21 cellular contexts compared by ENCODE assay signal in the genomic region with DNA sequence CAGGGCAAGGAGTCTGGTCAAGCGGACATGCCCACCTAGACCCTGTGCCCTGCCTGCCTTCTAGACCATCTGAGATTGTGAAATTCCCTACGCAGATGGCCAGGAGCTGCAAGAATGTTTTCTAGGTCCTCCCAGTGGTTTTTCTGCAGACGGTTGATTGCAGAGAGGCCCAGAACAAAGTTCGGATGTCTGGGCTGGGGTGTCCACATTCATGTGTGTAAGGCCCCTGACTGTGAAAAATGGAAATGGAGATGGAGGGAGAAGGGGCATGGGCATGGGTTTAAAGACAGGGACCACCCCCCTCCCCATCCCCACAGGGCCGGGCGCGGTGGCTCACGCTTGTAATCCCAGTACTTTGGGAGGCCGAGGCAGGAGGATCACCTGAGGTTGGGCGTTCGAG. TPM values are rescaled to one million over a fixed set of nuclear protein-coding genes. Genes with fewer than 3 reads are reported as not detected.
DNase-seq lines count a peak whose midpoint lies in the region; ATAC-seq and TF ChIP-seq lines count a peak whose summit lies in the region.
"Had no signal": no experiment of that assay in that cellular context is flagged by ENCODE, and none has a peak within 500 bp of the region (broad histone marks: within the 10 kb centered on the region; RNA-seq: fewer than 3 reads in every experiment).

No MANE protein-coding gene starts in this region.

- H3K36me3 ChIP-seq in KOPT-K1 (ENCODE audit: insufficient read depth, low read length) (peaks cover 9% of the 10 kb centered on the region; the same call in 1 of the 2 replicates), BE2C (no peaks in the 10 kb centered on the region)
- H3K36me3 ChIP-seq in naive thymus-derived CD4-positive, alpha-beta T cell (ENCODE audit: control insufficient read depth in 2 of 3, insufficient read depth in 3 of 3, low read length in 3 of 3), result peaks cover 3 to 13% (median 10%) of the 10 kb centered on the region in 3 experiments
- H3K36me3 ChIP-seq: SJSA1, suprapubic skin had no signal

- H3K27ac ChIP-seq in KOPT-K1 (ENCODE audit: low read depth, low read length, poor library complexity, severe bottlenecking) (peak overlapping the region; percentile 30), coronary artery (no peak overlapping the region)
- H3K27ac ChIP-seq in naive thymus-derived CD4-positive, alpha-beta T cell (ENCODE audit: low read depth, low read length), result no peak overlapping the region
- H3K27ac ChIP-seq: GM23248, SJSA1, suprapubic skin had no signal

- TF ChIP-seq CTCF in coronary artery (IDR thresholded peaks at IDR 0.05) (no peak), BE2C (IDR thresholded peaks at IDR 0.05; ENCODE audit: low read depth, low read length) (no peak)

- POLR2A ChIA-PET in naive thymus-derived CD4-positive, alpha-beta T cell (lab: Charles Lee), result interaction anchor here (0.7 to 14.3 kb wide), 8 partner anchors 9 to 186 kb away, joined by 3 to 288 read pairs (median 4); no protein-coding TSS in a partner anchor

- H3K36me3 Mint-ChIP-seq in activated T-cell treated with anti-CD3 and anti-CD28 coated beads, Interleukin-2, amount 50 U/mL, for 24 hours (ENCODE audit: low read depth), result peaks cover 69% of the 10 kb centered on the region
- H3K36me3 Mint-ChIP-seq in activated T-helper 2 cell treated with anti-CD3 and anti-CD28 coated beads, Interferon-gamma antibody, Interleukin-2, Interleukin-4, amounts not matched to agents 10 μg/mL and 5 μg/mL and 100 μg/mL, durations not matched to agents 14 hours and 24 hours and 36 hours (ENCODE audit: low read depth), result peaks cover 74% of the 10 kb centered on the region
- peaks cover 5 to 53% (median 34%) of the 10 kb centered on the region in 5 donors for H3K36me3 Mint-ChIP-seq in naive thymus-derived CD4-positive, alpha-beta T cell

- H3K9me3 ChIP-seq in KOPT-K1 (ENCODE audit: insufficient read depth, low read length, poor library complexity, severe bottlenecking) (no peaks in the 10 kb centered on the region), BE2C (no peaks in the 10 kb centered on the region)
- H3K9me3 ChIP-seq in naive thymus-derived CD4-positive, alpha-beta T cell (ENCODE audit: control insufficient read depth in 2 of 3, low read length in 3 of 3), result no peaks in the 10 kb centered on the region
- H3K9me3 ChIP-seq: SJSA1, suprapubic skin had no signal

- DNase-seq in activated T-cell treated with anti-CD3 and anti-CD28 coated beads, Interleukin-2, amount 50 U/mL, for 24 hours, result peak; percentile 29
- DNase-seq in activated T-cell treated with anti-CD3 and anti-CD28 coated beads for 4 hours (no peak), coronary artery (ENCODE audit: low spot score) (no peak), BE2C (no peak)
- DNase-seq in activated T-helper 2 cell treated with anti-CD3 and anti-CD28 coated beads, Interferon-gamma antibody, Interleukin-2, Interleukin-4, amounts not matched to agents 10 μg/mL and 5 μg/mL and 100 μg/mL, durations not matched to agents 14 hours and 24 hours and 36 hours (ENCODE audit: low spot score), result peak; percentile 8
- DNase-seq in naive thymus-derived CD4-positive, alpha-beta T cell, result peak in 1 of 9 donors; percentile 19
- DNase-seq: activated CD4-positive, CD25-positive, alpha-beta regulatory T cell treated with anti-CD3 and anti-CD28 coated beads, Interleukin-2, amount 50 U/mL, for 72 hours; caudate nucleus; DND-41; effector CD8-positive, alpha-beta T cell; GM23248; NCI-H1694; NCI-H774; nephron progenitor cell; stimulated activated CD4-positive, alpha-beta T cell treated with anti-CD3 and anti-CD28 coated beads, Interleukin-4, amount 100 ng/mL, for 4 hours; T-helper 9 cell had no signal

- intact Hi-C loops in activated T-helper 2 cell treated with anti-CD3 and anti-CD28 coated beads, Interferon-gamma antibody, Interleukin-2, Interleukin-4, amounts not matched to agents 10 μg/mL and 5 μg/mL and 100 μg/mL, durations not matched to agents 14 hours and 24 hours and 36 hours (cut with micrococcal nuclease), result no loop called here
- intact Hi-C loops in naive thymus-derived CD4-positive, alpha-beta T cell (cut with micrococcal nuclease), result no loop called here

- H3K4me1 Mint-ChIP-seq in activated T-cell treated with anti-CD3 and anti-CD28 coated beads, Interleukin-2, amount 50 U/mL, for 24 hours (ENCODE audit: low read depth), result peaks cover 92% of the 10 kb centered on the region
- H3K4me1 Mint-ChIP-seq in activated T-helper 2 cell treated with anti-CD3 and anti-CD28 coated beads, Interferon-gamma antibody, Interleukin-2, Interleukin-4, amounts not matched to agents 10 μg/mL and 5 μg/mL and 100 μg/mL, durations not matched to agents 14 hours and 24 hours and 36 hours (ENCODE audit: low read depth), result peaks cover 78% of the 10 kb centered on the region
- H3K4me1 Mint-ChIP-seq in naive thymus-derived CD4-positive, alpha-beta T cell, result peaks cover 69 to 92% (median 89%) of the 10 kb centered on the region in 7 donors
- H3K4me1 Mint-ChIP-seq: nephron progenitor cell had no signal

- H3K27me3 Mint-ChIP-seq in activated T-cell treated with anti-CD3 and anti-CD28 coated beads, Interleukin-2, amount 50 U/mL, for 24 hours, result no peaks in the 10 kb centered on the region
- no peaks in the 10 kb centered on the region for H3K27me3 Mint-ChIP-seq in activated T-helper 2 cell treated with anti-CD3 and anti-CD28 coated beads, Interferon-gamma antibody, Interleukin-2, Interleukin-4, amounts not matched to agents 10 μg/mL and 5 μg/mL and 100 μg/mL, durations not matched to agents 14 hours and 24 hours and 36 hours (ENCODE audit: low read depth)
- H3K27me3 Mint-ChIP-seq in naive thymus-derived CD4-positive, alpha-beta T cell, result no peaks in the 10 kb centered on the region

- no peaks in the 10 kb centered on the region for H3K27me3 ChIP-seq in naive thymus-derived CD4-positive, alpha-beta T cell (ENCODE audit: control insufficient read depth in 2 of 2, insufficient read depth in 2 of 2, low read length in 2 of 2)
- no peaks in the 10 kb centered on the region for H3K27me3 ChIP-seq in BE2C
- H3K27me3 ChIP-seq: SJSA1, suprapubic skin had no signal

- ATAC-seq in naive thymus-derived CD4-positive, alpha-beta T cell, result no peak
- no peak for ATAC-seq in GM21447 (IDR thresholded peaks at IDR 0.05; ENCODE audit: unreplicated experiment)

- H3K4me3 ChIP-seq in naive thymus-derived CD4-positive, alpha-beta T cell (ENCODE audit: low read length), result no peak overlapping the region
- no peak overlapping the region for H3K4me3 ChIP-seq in coronary artery
- H3K4me3 ChIP-seq in BE2C (ENCODE audit: low read depth, low read length), result no peak overlapping the region
- H3K4me3 ChIP-seq: GM23248, SJSA1, skin epidermis, suprapubic skin had no signal

- H3K27ac Mint-ChIP-seq in activated T-cell treated with anti-CD3 and anti-CD28 coated beads, Interleukin-2, amount 50 U/mL, for 24 hours, result peak overlapping the region; percentile 86
- no peak overlapping the region for H3K27ac Mint-ChIP-seq in activated T-helper 2 cell treated with anti-CD3 and anti-CD28 coated beads, Interferon-gamma antibody, Interleukin-2, Interleukin-4, amounts not matched to agents 10 μg/mL and 5 μg/mL and 100 μg/mL, durations not matched to agents 14 hours and 24 hours and 36 hours
- peak overlapping the region in 7 of 9 donors; percentile 74 to 87 (median 84) for H3K27ac Mint-ChIP-seq in naive thymus-derived CD4-positive, alpha-beta T cell

- H3K9me3 Mint-ChIP-seq in activated T-cell treated with anti-CD3 and anti-CD28 coated beads, Interleukin-2, amount 50 U/mL, for 24 hours, result no peaks in the 10 kb centered on the region
- no peaks in the 10 kb centered on the region for H3K9me3 Mint-ChIP-seq in activated T-helper 2 cell treated with anti-CD3 and anti-CD28 coated beads, Interferon-gamma antibody, Interleukin-2, Interleukin-4, amounts not matched to agents 10 μg/mL and 5 μg/mL and 100 μg/mL, durations not matched to agents 14 hours and 24 hours and 36 hours
- peaks cover 0 to 6% (median 0%) of the 10 kb centered on the region in 11 donors for H3K9me3 Mint-ChIP-seq in naive thymus-derived CD4-positive, alpha-beta T cell
- H3K9me3 Mint-ChIP-seq: nephron progenitor cell had no signal

- CTCF ChIA-PET in naive thymus-derived CD4-positive, alpha-beta T cell (lab: Charles Lee), result interaction anchor here (0.7 to 1.9 kb wide), 4 partner anchors 45 to 283 kb away, joined by 3 to 7 read pairs (median 4); no protein-coding TSS in a partner anchor

- H3K4me1 ChIP-seq in naive thymus-derived CD4-positive, alpha-beta T cell (ENCODE audit: control insufficient read depth in 2 of 2, insufficient read depth in 2 of 2, low read length in 2 of 2), result peaks cover 81 to 84% of the 10 kb centered on the region in 2 donors
- no peaks in the 10 kb centered on the region for H3K4me1 ChIP-seq in BE2C
- H3K4me1 ChIP-seq: SJSA1 had no signal

- H3K4me3 Mint-ChIP-seq in activated T-cell treated with anti-CD3 and anti-CD28 coated beads, Interleukin-2, amount 50 U/mL, for 24 hours, result peak overlapping the region; percentile 30
- H3K4me3 Mint-ChIP-seq in activated T-helper 2 cell treated with anti-CD3 and anti-CD28 coated beads, Interferon-gamma antibody, Interleukin-2, Interleukin-4, amounts not matched to agents 10 μg/mL and 5 μg/mL and 100 μg/mL, durations not matched to agents 14 hours and 24 hours and 36 hours (ENCODE audit: low read depth), result no peak overlapping the region
- H3K4me3 Mint-ChIP-seq in naive thymus-derived CD4-positive, alpha-beta T cell, result peak overlapping the region in 6 of 10 donors; percentile 31 to 69 (median 61)
- H3K4me3 Mint-ChIP-seq: nephron progenitor cell had no signal

RNA-seq across cellular contexts. Expression of gene ARHGAP25, which starts 11.8 kb away (rescaled TPM):
- 39.9 and 41.3 TPM in 2 replicates for total RNA-seq in activated T-helper 2 cell treated with anti-CD3 and anti-CD28 coated beads, Interferon-gamma antibody, Interleukin-2, Interleukin-4, amounts not matched to agents 10 μg/mL and 5 μg/mL and 100 μg/mL, durations not matched to agents 14 hours and 24 hours and 36 hours
- 100 to 1,000 TPM in 4 of 5 experiments, 10 to 100 TPM in 1; 68.2 to 139 (median 116) TPM for total RNA-seq in naive thymus-derived CD4-positive, alpha-beta T cell
- 100 to 1,000 TPM in 1 of 2 donors, 10 to 100 TPM in 1; 63.3 to 134 TPM for polyA plus RNA-seq in naive thymus-derived CD4-positive, alpha-beta T cell
- not detected for polyA plus RNA-seq in BE2C (2012; ENCODE audit: insufficient read depth, insufficient read length, low read depth)
- total RNA-seq: GM23248, SJSA1 had no signal
- polyA plus RNA-seq: GM23248 had no signal

Comparison
In these comparisons a context has a peak if more than half of its experiments do, and no peak if none do; other contexts are left out.
1. DNase-seq: peak in activated T-cell treated with anti-CD3 and anti-CD28 coated beads, Interleukin-2, amount 50 U/mL, for 24 hours (single experiment) and activated T-helper 2 cell treated with anti-CD3 and anti-CD28 coated beads, Interferon-gamma antibody, Interleukin-2, Interleukin-4, amounts not matched to agents 10 μg/mL and 5 μg/mL and 100 μg/mL, durations not matched to agents 14 hours and 24 hours and 36 hours (single experiment); none in activated T-cell treated with anti-CD3 and anti-CD28 coated beads for 4 hours (single experiment), coronary artery (single experiment) and BE2C (single experiment).